Comparison of ENCODE assay signal across 13 cellular contexts in genomic region chrX:356385-357034, GRCh38. TPM values are rescaled to one million over a fixed set of nuclear protein-coding genes. Genes with fewer than 3 reads are reported as not detected.
DNase-seq lines count a peak whose midpoint lies in the region; FAIRE-seq and TF ChIP-seq lines count a peak whose summit lies in the region.
"Had no signal": no experiment of that assay in that cellular context is flagged by ENCODE, and none has a peak within 500 bp of the region (broad histone marks: within the 10 kb centered on the region; RNA-seq: fewer than 3 reads in every experiment).

No MANE protein-coding gene starts in this region.

- POLR2A ChIA-PET in AG04450 (lab: Yijun Ruan, JAX), result no interaction called here
- POLR2A ChIA-PET in activated CD4-positive, alpha-beta memory T cell treated with anti-CD3 and anti-CD28 coated beads, Interleukin-2, amount 10 ng/mL, durations not matched to agents 7 days and 5 days (lab: Charles Lee), result no interaction called here

- peak; percentile 8 for DNase-seq in AG04450 (ENCODE audit: low read depth, low spot score)
- DNase-seq in Daoy (ENCODE audit: low read depth), result peak; percentile 19
- DNase-seq in activated CD4-positive, alpha-beta memory T cell treated with anti-CD3 and anti-CD28 coated beads, Interleukin-2, amount 10 ng/mL, durations not matched to agents 7 days and 5 days, result no peak
- peak; percentile 46 for DNase-seq in kidney
- no peak for DNase-seq in Karpas-422
- no peak for DNase-seq in activated effector memory CD4-positive, alpha-beta T cell treated with Interleukin-2 at 50 U/mL for 16 hours
- no peak for DNase-seq in T1000 (lab: John Stamatoyannopoulos, UW)
- DNase-seq in epidermal melanocyte (ENCODE audit: insufficient read length, low spot score), result no peak
- DNase-seq: COR-L47, dermis blood vessel endothelial cell, occipital lobe had no signal

- peaks cover 64% of the 10 kb centered on the region for H3K79me2 ChIP-seq in Karpas-422 (ENCODE audit: low read length)

- no peaks in the 10 kb centered on the region for H3K27me3 Mint-ChIP-seq in activated CD4-positive, alpha-beta memory T cell treated with anti-CD3 and anti-CD28 coated beads, Interleukin-2, amount 10 ng/mL, durations not matched to agents 7 days and 5 days
- H3K27me3 Mint-ChIP-seq: stimulated activated memory B cell treated with anti-CD40 and anti-IgM and Interleukin-4, amounts not matched to agents 10 μg/mL and 1 μg/mL and 100 μg/mL, for 72 hours had no signal

- intact Hi-C loops in kidney (cut with DNase I), result no loop called here

- CTCF ChIA-PET in AG04450 (lab: Charles Lee), result no interaction called here
- CTCF ChIA-PET in activated CD4-positive, alpha-beta memory T cell treated with anti-CD3 and anti-CD28 coated beads, Interleukin-2, amount 10 ng/mL, durations not matched to agents 7 days and 5 days (lab: Charles Lee), result no interaction called here

- H3K9me3 ChIP-seq in AG04450 (ENCODE audit: control insufficient read depth, insufficient read depth, low read length) (peaks cover 40% of the 10 kb centered on the region), kidney (ENCODE audit: control insufficient read depth in 1 of 2, low read length in 2 of 2) (peaks cover 0 to 2% of the 10 kb centered on the region in 2 donors), Karpas-422 (ENCODE audit: low read length) (no peaks in the 10 kb centered on the region; the same call in 1 of the 2 replicates)

- H3K36me3 Mint-ChIP-seq in activated CD4-positive, alpha-beta memory T cell treated with anti-CD3 and anti-CD28 coated beads, Interleukin-2, amount 10 ng/mL, durations not matched to agents 7 days and 5 days (ENCODE audit: low read depth), result peaks cover 49% of the 10 kb centered on the region

- no peak overlapping the region for H3K9ac ChIP-seq in kidney (ENCODE audit: low read length in 2 of 2)
- H3K9ac ChIP-seq in Karpas-422 (ENCODE audit: low read length), result no peak overlapping the region

- H3K4me1 ChIP-seq in kidney (ENCODE audit: control insufficient read depth in 1 of 2, insufficient read depth in 1 of 2, low read depth in 1 of 2, low read length in 2 of 2) (no peaks in the 10 kb centered on the region), Karpas-422 (ENCODE audit: low read length) (no peaks in the 10 kb centered on the region)

- TF ChIP-seq CTCF in AG04450 (IDR thresholded peaks at IDR 0.05; ENCODE audit: low read depth, low read length) (no peak), kidney (IDR thresholded peaks at IDR 0.05; ENCODE audit: borderline replicate concordance, extremely low read depth, insufficient read depth) (no peak)

- H3K4me3 Mint-ChIP-seq in activated CD4-positive, alpha-beta memory T cell treated with anti-CD3 and anti-CD28 coated beads, Interleukin-2, amount 10 ng/mL, durations not matched to agents 7 days and 5 days, result no peak overlapping the region
- H3K4me3 Mint-ChIP-seq: stimulated activated memory B cell treated with anti-CD40 and anti-IgM and Interleukin-4, amounts not matched to agents 10 μg/mL and 1 μg/mL and 100 μg/mL, for 72 hours had no signal

- peaks cover 0 to 3% of the 10 kb centered on the region in 2 donors for H3K36me3 ChIP-seq in kidney (ENCODE audit: control insufficient read depth in 1 of 2, insufficient read depth in 2 of 2, low read length in 2 of 2)
- peaks cover 15% of the 10 kb centered on the region for H3K36me3 ChIP-seq in Karpas-422 (ENCODE audit: insufficient read depth, low read length)

- H3K27ac Mint-ChIP-seq in activated CD4-positive, alpha-beta memory T cell treated with anti-CD3 and anti-CD28 coated beads, Interleukin-2, amount 10 ng/mL, durations not matched to agents 7 days and 5 days, result peak overlapping the region; percentile 81
- H3K27ac Mint-ChIP-seq: stimulated activated memory B cell treated with anti-CD40 and anti-IgM and Interleukin-4, amounts not matched to agents 10 μg/mL and 1 μg/mL and 100 μg/mL, for 72 hours had no signal

- no peak overlapping the region for H2AFZ ChIP-seq in Karpas-422 (ENCODE audit: low read length)

- H3K27me3 ChIP-seq in AG04450 (ENCODE audit: control insufficient read depth, insufficient read depth, low read length), result no peaks in the 10 kb centered on the region
- H3K27me3 ChIP-seq in Karpas-422 (ENCODE audit: low read length), result no peaks in the 10 kb centered on the region

- no peak overlapping the region for H3K4me3 ChIP-seq in AG04450 (ENCODE audit: low read depth, low read length)
- H3K4me3 ChIP-seq in kidney (ENCODE audit: low read length in 2 of 2), result no peak overlapping the region
- no peak overlapping the region for H3K4me3 ChIP-seq in Karpas-422 (ENCODE audit: low read length)
- H3K4me3 ChIP-seq: GM12878 had no signal

- no peak overlapping the region for H3K4me2 ChIP-seq in Karpas-422 (ENCODE audit: low read depth, low read length, poor library complexity, severe bottlenecking)

- no peaks in the 10 kb centered on the region for H4K20me1 ChIP-seq in Karpas-422 (ENCODE audit: insufficient read depth, low read depth, low read length)

- FAIRE-seq in kidney (lab: Jason Lieb, UNC), result no peak
- FAIRE-seq: GM12878 had no signal

- no peaks in the 10 kb centered on the region for H3K9me2 ChIP-seq in Karpas-422 (replicated peaks; ENCODE audit: insufficient read depth, low read length)

- peaks cover 23% of the 10 kb centered on the region for H3K9me3 Mint-ChIP-seq in activated CD4-positive, alpha-beta memory T cell treated with anti-CD3 and anti-CD28 coated beads, Interleukin-2, amount 10 ng/mL, durations not matched to agents 7 days and 5 days

- H3K4me1 Mint-ChIP-seq in activated CD4-positive, alpha-beta memory T cell treated with anti-CD3 and anti-CD28 coated beads, Interleukin-2, amount 10 ng/mL, durations not matched to agents 7 days and 5 days, result peaks cover 22% of the 10 kb centered on the region

- H3K27ac ChIP-seq in AG04450 (ENCODE audit: low read depth, low read length) (no peak overlapping the region), kidney (ENCODE audit: low read depth in 2 of 2, low read length in 2 of 2) (no peak overlapping the region), Karpas-422 (ENCODE audit: low read length) (no peak overlapping the region)

RNA-seq across cellular contexts. Expression of gene PPP2R3B, which starts 30.2 kb away (rescaled TPM):
- polyA plus RNA-seq in AG04450 (2011; rRNA removed), result 4.8 and 5.5 TPM in 2 replicates
- polyA minus RNA-seq in AG04450 (2011; rRNA and poly(A)+ RNA removed), result 10.0 and 14.6 TPM in 2 replicates
- 11.0 and 24.8 TPM in 2 replicates for total RNA-seq in Daoy (2014; rRNA removed; shearing (Covaris generic))
- 10 to 100 TPM; 26.1 to 26.3 TPM for total RNA-seq in activated CD4-positive, alpha-beta memory T cell treated with anti-CD3 and anti-CD28 coated beads, Interleukin-2, amount 10 ng/mL, durations not matched to agents 7 days and 5 days
- 14.4 TPM for total RNA-seq in kidney
- polyA plus RNA-seq in kidney (ENCODE audit: insufficient read depth, low read depth, low replicate concordance), result 14.1 TPM
- 23.2 and 62.5 TPM in 2 replicates for total RNA-seq in Karpas-422 (2014; rRNA removed; shearing (Covaris generic); ENCODE audit: low replicate concordance)

RNA-seq across cellular contexts. Expression of gene GTPBP6, which starts 37.9 kb away (rescaled TPM):
- 15.5 and 20.4 TPM in 2 replicates for polyA plus RNA-seq in AG04450 (2011; rRNA removed)
- polyA minus RNA-seq in AG04450 (2011; rRNA and poly(A)+ RNA removed), result 6.5 and 9.2 TPM in 2 replicates
- total RNA-seq in Daoy (2014; rRNA removed; shearing (Covaris generic)), result 26.0 and 35.3 TPM in 2 replicates
- 10 to 100 TPM; 46.2 to 46.7 TPM for total RNA-seq in activated CD4-positive, alpha-beta memory T cell treated with anti-CD3 and anti-CD28 coated beads, Interleukin-2, amount 10 ng/mL, durations not matched to agents 7 days and 5 days
- total RNA-seq in kidney, result 50.1 TPM
- 61.9 TPM for polyA plus RNA-seq in kidney (ENCODE audit: insufficient read depth, low read depth, low replicate concordance)
- 19.4 and 57.3 TPM in 2 replicates for total RNA-seq in Karpas-422 (2014; rRNA removed; shearing (Covaris generic); ENCODE audit: low replicate concordance)

Comparison
In these comparisons a context has a peak if more than half of its experiments do, and no peak if none do; other contexts are left out.
1. DNase-seq: peak in AG04450 (single experiment), Daoy (single experiment) and kidney (single experiment); none in activated CD4-positive, alpha-beta memory T cell treated with anti-CD3 and anti-CD28 coated beads, Interleukin-2, amount 10 ng/mL, durations not matched to agents 7 days and 5 days (single experiment), Karpas-422 (single experiment), activated effector memory CD4-positive, alpha-beta T cell treated with Interleukin-2 at 50 U/mL for 16 hours (single experiment), T1000 (single experiment) and epidermal melanocyte (single experiment).